In genomic region chr4:172815499-172816175, GRCh38 we compare ENCODE assay signal across 23 cellular contexts.
"Had no signal": no experiment of that assay in that cellular context is flagged by ENCODE, and none has a peak within 500 bp of the region (broad histone marks: within the 10 kb centered on the region; RNA-seq: fewer than 3 reads in every experiment).

No MANE protein-coding gene starts in this region.

- H3K36me3 Mint-ChIP-seq: activated naive CD8-positive, alpha-beta T cell; stimulated activated effector memory CD8-positive, alpha-beta T cell treated with anti-CD3 and anti-CD28 coated beads, Interleukin-12 subunit alpha, Interleukin-12 subunit beta, amount 100 ng/mL, for 72 hours had no signal

- H3K4me1 Mint-ChIP-seq: central memory CD8-positive, alpha-beta T cell; nephron; stimulated activated effector memory CD8-positive, alpha-beta T cell treated with anti-CD3 and anti-CD28 coated beads, Interleukin-12 subunit alpha, Interleukin-12 subunit beta, amount 100 ng/mL, for 72 hours had no signal

- H3K27me3 ChIP-seq: thyroid gland had no signal

- H3K4me3 ChIP-seq: esophagus squamous epithelium, lower lobe of right lung, skin epidermis, thyroid gland had no signal

- H3K27ac ChIP-seq: epithelial cell of prostate, esophagus squamous epithelium, lower lobe of right lung, skin epidermis, thyroid gland had no signal

- H3K9me3 Mint-ChIP-seq: central memory CD8-positive, alpha-beta T cell; nephron; stimulated activated effector memory CD8-positive, alpha-beta T cell treated with anti-CD3 and anti-CD28 coated beads, Interleukin-12 subunit alpha, Interleukin-12 subunit beta, amount 100 ng/mL, for 72 hours; stimulated activated naive CD8-positive, alpha-beta T cell treated with anti-CD3 and anti-CD28 coated beads, Interleukin-15, amount 100 ng/mL, for 72 hours had no signal

- H3K4me3 Mint-ChIP-seq: activated naive CD8-positive, alpha-beta T cell; central memory CD8-positive, alpha-beta T cell; nephron; stimulated activated effector memory CD8-positive, alpha-beta T cell treated with anti-CD3 and anti-CD28 coated beads, Interleukin-12 subunit alpha, Interleukin-12 subunit beta, amount 100 ng/mL, for 72 hours; stimulated activated naive CD8-positive, alpha-beta T cell treated with anti-CD3 and anti-CD28 coated beads, Interleukin-15, amount 100 ng/mL, for 72 hours had no signal

- H3K27me3 Mint-ChIP-seq: central memory CD8-positive, alpha-beta T cell had no signal

- H3K4me1 ChIP-seq: esophagus squamous epithelium, lower lobe of right lung had no signal

- ATAC-seq: lower lobe of right lung; sciatic nerve; stimulated activated effector memory CD8-positive, alpha-beta T cell treated with anti-CD3 and anti-CD28 coated beads, Interleukin-12 subunit alpha, Interleukin-12 subunit beta, amount 100 ng/mL, for 72 hours; stimulated activated naive CD8-positive, alpha-beta T cell treated with anti-CD3 and anti-CD28 coated beads, Interleukin-15, amount 100 ng/mL, for 72 hours had no signal

- H3K9me3 ChIP-seq: esophagus squamous epithelium, lower lobe of right lung, thyroid gland had no signal

- DNase-seq: activated CD4-positive, alpha-beta T cell treated with anti-CD3 and anti-CD28 coated beads for 4 hours; activated CD4-positive, alpha-beta T cell treated with anti-CD3 and anti-CD28 coated beads, Interleukin-2, amount 50 U/mL, for 4 hours; activated CD8-positive, alpha-beta memory T cell treated with anti-CD3 and anti-CD28 coated beads for 24 hours; activated effector memory CD4-positive, alpha-beta T cell treated with Interleukin-2 at 50 U/mL for 16 hours; activated naive CD4-positive, alpha-beta T cell treated with Interleukin-2 at 50 U/mL for 16 hours; anterior cingulate cortex; dermis blood vessel endothelial cell; effector CD8-positive, alpha-beta T cell; esophagus squamous epithelium; foreskin melanocyte; islet precursor cell; lower lobe of right lung; mesenchymal stem cell; stimulated activated CD4-positive, alpha-beta T cell treated with anti-CD3 and anti-CD28 coated beads, Interleukin-4, amount 100 ng/mL, for 24 hours; stimulated activated naive CD8-positive, alpha-beta T cell treated with anti-CD3 and anti-CD28 coated beads, Interleukin-15, amount 100 ng/mL, for 72 hours; thyroid gland had no signal

- H3K27ac Mint-ChIP-seq: activated naive CD8-positive, alpha-beta T cell; nephron; stimulated activated effector memory CD8-positive, alpha-beta T cell treated with anti-CD3 and anti-CD28 coated beads, Interleukin-12 subunit alpha, Interleukin-12 subunit beta, amount 100 ng/mL, for 72 hours; stimulated activated naive CD8-positive, alpha-beta T cell treated with anti-CD3 and anti-CD28 coated beads, Interleukin-15, amount 100 ng/mL, for 72 hours had no signal

- H3K36me3 ChIP-seq: esophagus squamous epithelium, lower lobe of right lung, thyroid gland had no signal
